9 cellular contexts compared by ENCODE assay signal in the genomic region with DNA sequence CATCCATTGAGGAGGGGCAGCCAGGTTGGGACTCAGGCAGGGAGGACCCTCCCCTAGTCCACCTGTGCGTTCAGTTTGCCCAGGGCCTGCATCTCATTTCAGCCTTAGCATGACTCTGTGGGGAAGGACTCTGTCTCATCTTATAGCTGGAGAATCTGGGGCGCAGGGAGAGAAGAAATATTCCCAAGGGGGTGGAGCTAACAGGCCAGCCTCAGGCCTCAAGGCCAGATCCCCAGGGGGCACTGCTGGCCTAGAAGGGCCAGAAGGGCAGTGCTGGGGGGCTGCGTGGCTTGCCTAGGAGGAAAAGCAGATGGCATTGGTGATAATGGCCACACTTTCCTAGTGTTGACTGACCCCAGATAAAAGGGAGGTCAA. TPM values are rescaled to one million over a fixed set of nuclear protein-coding genes. Genes with fewer than 3 reads are reported as not detected.
A peak's percentile ranks its signal among the peaks of the same experiment; 100 is the strongest.
DNase-seq lines count a peak whose midpoint lies in the region; ATAC-seq and TF ChIP-seq lines count a peak whose summit lies in the region.
"Had no signal": no experiment of that assay in that cellular context is flagged by ENCODE, and none has a peak within 500 bp of the region (broad histone marks: within the 10 kb centered on the region; RNA-seq: fewer than 3 reads in every experiment).

No MANE protein-coding gene starts in this region.

- H3K4me2 ChIP-seq in GM23338 (peak overlapping the region; percentile 81), skeletal muscle satellite cell (ENCODE audit: low read length) (peak overlapping the region; percentile 71)

- H3K36me3 Mint-ChIP-seq in GM23338 (ENCODE audit: low read depth): peaks cover 97% of the 10 kb centered on the region
- H3K36me3 Mint-ChIP-seq in activated T-helper 17 cell treated with anti-CD3 and anti-CD28 coated beads, Interleukin-2, amount 50 U/mL, for 72 hours (ENCODE audit: low read depth): no peaks in the 10 kb centered on the region

- no peaks in the 10 kb centered on the region; the same call in 2 of the 3 replicates for H3K9me3 Mint-ChIP-seq in GM23338
- no peaks in the 10 kb centered on the region for H3K9me3 Mint-ChIP-seq in activated T-helper 17 cell treated with anti-CD3 and anti-CD28 coated beads, Interleukin-2, amount 50 U/mL, for 72 hours
- H3K9me3 Mint-ChIP-seq: stimulated activated naive CD8-positive, alpha-beta T cell treated with anti-CD3 and anti-CD28 coated beads, Interleukin-15, amount 100 ng/mL, for 72 hours had no signal

- H3K4me3 ChIP-seq in GM23338 (peak overlapping the region; percentile 48), iPS-15b (ENCODE audit: low read depth, low read length) (no peak overlapping the region), skeletal muscle satellite cell (ENCODE audit: low read length) (peak overlapping the region; percentile 52)

- peaks cover 31% of the 10 kb centered on the region for H3K4me1 ChIP-seq in GM23338 (ENCODE audit: insufficient read depth)
- peaks cover 24% of the 10 kb centered on the region for H3K4me1 ChIP-seq in iPS-15b (ENCODE audit: control insufficient read depth, insufficient read depth, low read length)
- H3K4me1 ChIP-seq in skeletal muscle satellite cell (ENCODE audit: control insufficient read depth, insufficient read depth, low read length): peaks cover 97% of the 10 kb centered on the region

- H3K27ac ChIP-seq in GM23338 (ENCODE audit: low read depth): peak overlapping the region; percentile 94

- DNase-seq in GM23338 (ENCODE audit: low spot score): no peak
- no peak for DNase-seq in COLO829 (ENCODE audit: low spot score)
- DNase-seq: stimulated activated naive CD8-positive, alpha-beta T cell treated with anti-CD3 and anti-CD28 coated beads, Interleukin-15, amount 100 ng/mL, for 72 hours had no signal

- no peaks in the 10 kb centered on the region for H3K9me2 ChIP-seq in GM23338 (ENCODE audit: insufficient read depth)

- H3F3A ChIP-seq in GM23338 (replicated peaks; ENCODE audit: low read depth): peaks cover 26% of the 10 kb centered on the region

- H3K79me2 ChIP-seq in GM23338 (replicated peaks; ENCODE audit: insufficient read depth): peaks cover 22% of the 10 kb centered on the region

- H3K9ac ChIP-seq in iPS-15b (ENCODE audit: low read depth, low read length): peak overlapping the region; percentile 54
- H3K9ac ChIP-seq in skeletal muscle satellite cell (ENCODE audit: low read depth, low read length): peak overlapping the region; percentile 85

- peaks cover 50% of the 10 kb centered on the region for H3K4me1 Mint-ChIP-seq in GM23338
- peaks cover 14% of the 10 kb centered on the region for H3K4me1 Mint-ChIP-seq in activated T-helper 17 cell treated with anti-CD3 and anti-CD28 coated beads, Interleukin-2, amount 50 U/mL, for 72 hours

- H3K27me3 Mint-ChIP-seq in GM23338 (ENCODE audit: insufficient read depth, low read depth, poor library complexity): peaks cover 18% of the 10 kb centered on the region
- H3K27me3 Mint-ChIP-seq in activated T-helper 17 cell treated with anti-CD3 and anti-CD28 coated beads, Interleukin-2, amount 50 U/mL, for 72 hours: no peaks in the 10 kb centered on the region

- TF ChIP-seq CTCF in GM23338 (conservative IDR thresholded peaks at IDR 0.05; ENCODE audit: low read depth in 2 of 2): 0 out of 4 replicates have a peak, but pooled peaks of 1 of the 2 experiments have one; percentile 11

- peak overlapping the region; percentile 79 for H3K27ac Mint-ChIP-seq in GM23338
- H3K27ac Mint-ChIP-seq in activated T-helper 17 cell treated with anti-CD3 and anti-CD28 coated beads, Interleukin-2, amount 50 U/mL, for 72 hours: no peak overlapping the region

- peak overlapping the region; percentile 18 for H3K4me3 Mint-ChIP-seq in GM23338
- peak overlapping the region; percentile 60 for H3K4me3 Mint-ChIP-seq in activated T-helper 17 cell treated with anti-CD3 and anti-CD28 coated beads, Interleukin-2, amount 50 U/mL, for 72 hours

- peaks cover 14% of the 10 kb centered on the region for H4K20me1 ChIP-seq in GM23338 (replicated peaks; ENCODE audit: insufficient read depth)

- H3K27me3 ChIP-seq in GM23338 (ENCODE audit: insufficient read depth) (no peaks in the 10 kb centered on the region), iPS-15b (ENCODE audit: control insufficient read depth, insufficient read depth, low read length) (no peaks in the 10 kb centered on the region), skeletal muscle satellite cell (ENCODE audit: control insufficient read depth, insufficient read depth, low read length) (no peaks in the 10 kb centered on the region)

- no peak overlapping the region for H2AFZ ChIP-seq in GM23338

- H3K36me3 ChIP-seq in GM23338 (ENCODE audit: insufficient read depth): peaks cover 52% of the 10 kb centered on the region
- peaks cover 67% of the 10 kb centered on the region for H3K36me3 ChIP-seq in iPS-15b (ENCODE audit: control insufficient read depth, insufficient read depth, low read length)
- H3K36me3 ChIP-seq in skeletal muscle satellite cell (ENCODE audit: insufficient read depth, low read length): peaks cover 96% of the 10 kb centered on the region

- ATAC-seq in GM23338 (peak; percentile 1; the same call in 2 of the 3 replicates), HG03457 (IDR thresholded peaks at IDR 0.05; ENCODE audit: unreplicated experiment) (no peak), GM18520 (IDR thresholded peaks at IDR 0.05; ENCODE audit: unreplicated experiment) (no peak), HG03175 (IDR thresholded peaks at IDR 0.05; ENCODE audit: unreplicated experiment) (no peak)
- ATAC-seq in activated T-helper 17 cell treated with anti-CD3 and anti-CD28 coated beads, Interleukin-2, amount 50 U/mL, for 72 hours (replicated peaks): no peak

- H3K9me3 ChIP-seq in iPS-15b (ENCODE audit: control insufficient read depth, insufficient read depth, low read length) (no peaks in the 10 kb centered on the region), skeletal muscle satellite cell (replicated peaks; ENCODE audit: low read length) (no peaks in the 10 kb centered on the region)

TF ChIP-seq in GM23338, 12 proteins besides CTCF, POLR2A, EP300 and RAD21 (continues in another document):
- TF ChIP-seq, protein P1, sequence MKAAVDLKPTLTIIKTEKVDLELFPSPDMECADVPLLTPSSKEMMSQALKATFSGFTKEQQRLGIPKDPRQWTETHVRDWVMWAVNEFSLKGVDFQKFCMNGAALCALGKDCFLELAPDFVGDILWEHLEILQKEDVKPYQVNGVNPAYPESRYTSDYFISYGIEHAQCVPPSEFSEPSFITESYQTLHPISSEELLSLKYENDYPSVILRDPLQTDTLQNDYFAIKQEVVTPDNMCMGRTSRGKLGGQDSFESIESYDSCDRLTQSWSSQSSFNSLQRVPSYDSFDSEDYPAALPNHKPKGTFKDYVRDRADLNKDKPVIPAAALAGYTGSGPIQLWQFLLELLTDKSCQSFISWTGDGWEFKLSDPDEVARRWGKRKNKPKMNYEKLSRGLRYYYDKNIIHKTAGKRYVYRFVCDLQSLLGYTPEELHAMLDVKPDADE (IDR thresholded peaks at IDR 0.05): no peak
- TF ChIP-seq STAT1 (IDR thresholded peaks at IDR 0.05; ENCODE audit: unreplicated experiment) (no peak), POLR2AphosphoS5 (IDR thresholded peaks at IDR 0.05; ENCODE audit: low read depth) (no peak)

RNA-seq across cellular contexts. Expression of a gene that starts 10.9 kb away (rescaled TPM):
- 96.2 and 102 TPM in 2 replicates for total RNA-seq in GM23338 (2014; rRNA removed; shearing (Covaris generic))
- 17.4 and 17.9 TPM in 2 replicates for polyA plus RNA-seq in GM23338 (2016; fragmentation: Nextera tagmentation; extraction: Ambion mirVana)
- not detected for total RNA-seq in activated T-helper 17 cell treated with anti-CD3 and anti-CD28 coated beads, Interleukin-2, amount 50 U/mL, for 72 hours
- total RNA-seq in skeletal muscle satellite cell (2012; rRNA removed): 40.8 and 77.5 TPM in 2 replicates

Comparison
In these comparisons a context has a peak if more than half of its experiments do, and no peak if none do; other contexts are left out.
1. RNA of a gene that starts 10.9 kb away (total RNA-seq): 96.2 to 102 TPM in GM23338; not detected in activated T-helper 17 cell treated with anti-CD3 and anti-CD28 coated beads, Interleukin-2, amount 50 U/mL, for 72 hours; every median in the first group is over 10 times any median in the second.